8 cellular contexts compared by ENCODE assay signal in the genomic region with DNA sequence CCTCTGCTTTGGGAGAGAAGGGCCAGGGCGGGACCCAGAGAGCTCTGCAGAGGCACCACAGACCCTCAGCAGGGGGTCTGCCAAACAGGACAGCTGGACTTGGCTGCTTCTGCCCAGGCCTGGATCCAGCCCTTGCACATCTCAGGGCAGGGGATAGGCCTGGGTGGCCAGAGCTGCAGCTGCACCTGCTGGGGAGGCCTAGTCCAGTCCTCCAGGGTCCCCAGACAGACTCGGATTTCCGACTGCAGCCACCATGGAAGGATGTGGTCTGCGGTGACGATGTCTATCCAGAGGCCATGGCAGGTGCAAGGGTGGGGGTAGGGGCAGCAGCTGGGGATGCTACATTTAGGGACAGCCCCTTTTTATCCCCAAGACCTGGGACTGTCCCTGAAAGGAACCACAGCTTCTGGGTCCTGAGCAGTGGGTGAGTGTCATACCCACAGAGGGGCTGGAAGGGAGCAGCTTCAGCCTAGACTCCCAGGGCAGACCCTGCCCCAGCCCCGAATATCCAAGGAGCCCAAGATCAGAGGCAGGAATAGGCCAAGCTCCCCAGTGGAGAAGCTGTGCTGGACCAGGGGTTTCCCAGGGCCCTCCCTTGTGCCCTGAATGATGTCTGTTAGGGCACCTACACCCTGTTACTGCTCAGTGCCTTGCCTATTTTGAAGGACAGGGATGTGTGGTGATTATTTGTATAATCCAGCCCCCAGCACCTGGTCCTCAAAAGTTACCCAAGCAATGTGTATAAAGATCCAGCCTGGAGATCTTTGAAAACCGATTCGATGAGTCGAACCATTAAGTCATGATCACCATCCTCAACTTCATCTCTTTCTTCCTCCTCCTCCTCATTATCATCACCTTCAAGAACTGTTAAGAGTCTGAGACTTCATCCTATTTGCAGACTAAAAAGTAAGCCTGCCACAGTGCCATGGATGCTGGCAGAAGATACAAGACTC. TPM values are rescaled to one million over a fixed set of nuclear protein-coding genes. Genes with fewer than 3 reads are reported as not detected.
DNase-seq lines count a peak whose midpoint lies in the region; ATAC-seq and TF ChIP-seq lines count a peak whose summit lies in the region.

No MANE protein-coding gene starts in this region.

- H3K79me2 ChIP-seq in mesendoderm (ENCODE audit: control insufficient read depth, insufficient read depth, low read length), result no peaks in the 10 kb centered on the region

- no peak overlapping the region for H4K8ac ChIP-seq in mesendoderm (ENCODE audit: low read depth, low read length)

- no peak overlapping the region for H2BK5ac ChIP-seq in mesendoderm (ENCODE audit: low read length)

- no peak overlapping the region for H2BK120ac ChIP-seq in mesendoderm (ENCODE audit: low read depth, low read length)

- H2AK5ac ChIP-seq in mesendoderm (ENCODE audit: low read length), result no peak overlapping the region

- in situ Hi-C loops in GM13976 (cut with MboI; ENCODE audit: low sequenced_read_pairs, unreplicated experiment), result loop anchor here (5.0 kb wide), 1 partner anchor 83 kb away; no protein-coding TSS in a partner anchor

- H3K4me2 ChIP-seq in mesendoderm (ENCODE audit: low read length), result no peak overlapping the region

- H3K56ac ChIP-seq in mesendoderm (ENCODE audit: low read length), result no peak overlapping the region

- H3K4me3 ChIP-seq in WERI-Rb-1 (ENCODE audit: low read depth, low read length) (no peak overlapping the region), mesendoderm (ENCODE audit: low read length) (no peak overlapping the region)

- no peak overlapping the region for H3K23ac ChIP-seq in mesendoderm (ENCODE audit: low read length)

- H3K27ac ChIP-seq in WERI-Rb-1 (no peak overlapping the region), mesendoderm (ENCODE audit: low read depth, low read length) (no peak overlapping the region)

- H3K4me1 ChIP-seq in mesendoderm (ENCODE audit: control insufficient read depth, low read depth, low read length), result no peaks in the 10 kb centered on the region

- TF ChIP-seq CTCF in GM13976 (IDR thresholded peaks at IDR 0.05; ENCODE audit: borderline replicate concordance, control extremely low read depth, extremely low read depth, insufficient read depth, missing control alignments), result no peak
- TF ChIP-seq CTCF in GM20000 (IDR thresholded peaks at IDR 0.05; ENCODE audit: extremely low read depth, missing control alignments), result no peak
- TF ChIP-seq CTCF in WERI-Rb-1 (IDR thresholded peaks at IDR 0.05; ENCODE audit: low read depth, low read length), result no peak

- H3K27me3 ChIP-seq in WERI-Rb-1 (ENCODE audit: insufficient read depth, low read depth, severe bottlenecking), result peaks cover 2% of the 10 kb centered on the region
- no peaks in the 10 kb centered on the region for H3K27me3 ChIP-seq in mesendoderm (ENCODE audit: insufficient read depth, low read length, poor library complexity)

- H3K9me3 ChIP-seq in WERI-Rb-1 (ENCODE audit: severe bottlenecking), result no peaks in the 10 kb centered on the region

- peak; percentile 80 for DNase-seq in GM13976 (ENCODE audit: low spot score)
- peak; percentile 87 for DNase-seq in GM20000 (ENCODE audit: low spot score)
- DNase-seq in germinal center (ENCODE audit: low spot score), result peak; percentile 64
- no peak for DNase-seq in WERI-Rb-1
- DNase-seq in mesendoderm, result no peak
- DNase-seq in AG08396 (ENCODE audit: low spot score), result no peak

- H2BK15ac ChIP-seq in mesendoderm (replicated peaks; ENCODE audit: low read depth), result no peak overlapping the region

- H3K36me3 ChIP-seq in WERI-Rb-1, result no peaks in the 10 kb centered on the region
- no peaks in the 10 kb centered on the region for H3K36me3 ChIP-seq in mesendoderm (ENCODE audit: control insufficient read depth, insufficient read depth, low read length)

- no CpG with 5 or more reads among the region's 9 CpGs for WGBS in mesendoderm (ENCODE audit: extremely low coverage, insufficient coverage, low lambda C conversion rate)

- H3K9ac ChIP-seq in mesendoderm (ENCODE audit: low read length), result no peak overlapping the region

- H3K79me1 ChIP-seq in mesendoderm (ENCODE audit: low read length), result no peaks in the 10 kb centered on the region

- no peak overlapping the region for H3K18ac ChIP-seq in mesendoderm (ENCODE audit: low read length)

- ATAC-seq in HG03558 (IDR thresholded peaks at IDR 0.05; ENCODE audit: extremely low read depth, unreplicated experiment), result peak; percentile 38
- no peak for ATAC-seq in HG02970 (IDR thresholded peaks at IDR 0.05; ENCODE audit: low FRiP score, unreplicated experiment)

- no peak overlapping the region for H4K5ac ChIP-seq in mesendoderm (ENCODE audit: low read length)

- H3K4ac ChIP-seq in mesendoderm (ENCODE audit: low read depth, low read length), result no peak overlapping the region

RNA-seq across cellular contexts. Expression of a gene that starts 2.5 kb away (rescaled TPM):
- not detected for polyA plus RNA-seq in mesendoderm (2013, experiment 1 of 2)
- 0.04 TPM for polyA plus RNA-seq in mesendoderm (2013, experiment 2 of 2)

Comparison
In these comparisons a context has a peak if more than half of its experiments do, and no peak if none do; other contexts are left out.
1. DNase-seq: peak in GM13976 (single experiment), GM20000 (single experiment) and germinal center (single experiment); none in WERI-Rb-1 (single experiment), mesendoderm (single experiment) and AG08396 (single experiment).